In the genomic region with DNA sequence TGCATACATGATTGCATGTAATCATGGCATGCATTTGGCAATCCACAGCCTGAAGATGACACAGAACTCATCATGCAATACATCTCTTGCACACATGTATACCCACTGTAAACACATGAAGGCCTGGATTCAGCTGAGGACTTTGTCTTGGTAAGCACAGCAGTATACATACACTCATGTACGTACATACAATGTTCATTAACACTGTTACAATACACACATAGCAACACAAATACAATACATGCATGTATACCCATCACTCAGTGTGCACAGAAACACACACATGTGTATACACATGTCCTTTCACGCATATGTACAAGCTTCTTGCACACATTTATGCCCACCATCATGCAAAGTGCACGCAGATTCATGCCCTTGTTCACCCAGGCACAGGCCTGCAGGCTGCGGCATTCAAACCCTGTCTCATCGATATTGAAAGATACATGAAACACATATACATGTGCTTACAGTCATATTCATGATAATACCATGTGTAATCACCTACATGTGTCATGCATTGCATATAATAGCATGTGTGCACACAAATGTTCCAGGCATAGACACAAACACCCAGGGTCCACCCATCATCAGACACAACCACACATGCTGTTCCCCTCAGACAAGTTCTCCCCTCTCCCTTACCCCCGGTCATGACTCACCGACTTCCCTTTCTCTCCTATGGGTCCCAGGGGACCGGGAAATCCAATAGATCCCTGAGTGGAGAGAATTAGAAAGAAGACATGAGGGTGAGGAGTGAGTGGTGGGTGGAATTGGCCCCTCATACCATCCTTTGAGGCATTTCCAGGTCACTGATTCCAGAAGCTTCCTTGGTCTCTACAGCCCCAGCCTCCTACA, we compare ENCODE assay signal across 1 cellular context.
TF ChIP-seq lines count a peak whose summit lies in the region.

No MANE protein-coding gene starts in this region.

TF ChIP-seq in HepG2, 621 proteins besides CTCF, POLR2A, EP300 and RAD21:
- no peak for TF ChIP-seq NCOR1 (IDR thresholded peaks at IDR 0.05; ENCODE audit: borderline replicate concordance, low read length)
- TF ChIP-seq, protein P1, sequence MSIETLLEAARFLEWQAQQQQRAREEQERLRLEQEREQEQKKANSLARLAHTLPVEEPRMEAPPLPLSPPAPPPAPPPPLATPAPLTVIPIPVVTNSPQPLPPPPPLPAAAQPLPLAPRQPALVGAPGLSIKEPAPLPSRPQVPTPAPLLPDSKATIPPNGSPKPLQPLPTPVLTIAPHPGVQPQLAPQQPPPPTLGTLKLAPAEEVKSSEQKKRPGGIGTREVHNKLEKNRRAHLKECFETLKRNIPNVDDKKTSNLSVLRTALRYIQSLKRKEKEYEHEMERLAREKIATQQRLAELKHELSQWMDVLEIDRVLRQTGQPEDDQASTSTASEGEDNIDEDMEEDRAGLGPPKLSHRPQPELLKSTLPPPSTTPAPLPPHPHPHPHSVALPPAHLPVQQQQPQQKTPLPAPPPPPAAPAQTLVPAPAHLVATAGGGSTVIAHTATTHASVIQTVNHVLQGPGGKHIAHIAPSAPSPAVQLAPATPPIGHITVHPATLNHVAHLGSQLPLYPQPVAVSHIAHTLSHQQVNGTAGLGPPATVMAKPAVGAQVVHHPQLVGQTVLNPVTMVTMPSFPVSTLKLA (IDR thresholded peaks at IDR 0.05): peak; percentile 96
TF ChIP-seq in HepG2: peak in this region for 1.
